ENCODE assay signal across 16 cellular contexts in genomic region chr11:65655570-65656332, GRCh38. TPM values are rescaled to one million over a fixed set of nuclear protein-coding genes. Genes with fewer than 3 reads are reported as not detected.
DNase-seq lines count a peak whose midpoint lies in the region; ATAC-seq and TF ChIP-seq lines count a peak whose summit lies in the region.
"Had no signal": no experiment of that assay in that cellular context is flagged by ENCODE, and none has a peak within 500 bp of the region (broad histone marks: within the 10 kb centered on the region; RNA-seq: fewer than 3 reads in every experiment).

No MANE protein-coding gene starts in this region.

- peak; percentile 21 for DNase-seq in activated T-cell treated with anti-CD3 and anti-CD28 coated beads, Interleukin-2, amount 50 U/mL, for 1 hour
- DNase-seq in activated T-cell treated with anti-CD3 and anti-CD28 coated beads, Interleukin-2, amount 50 U/mL, for 4 hours: no peak
- DNase-seq in stimulated activated effector memory CD8-positive, alpha-beta T cell treated with anti-CD3 and anti-CD28 coated beads, Interleukin-12 subunit alpha, Interleukin-12 subunit beta, amount 100 ng/mL, for 72 hours (ENCODE audit: low spot score in 2 of 2): no peak
- DNase-seq in WERI-Rb-1 (no peak), MM.1S (no peak), tibial nerve (ENCODE audit: low spot score in 2 of 2) (no peak)
- DNase-seq: dorsolateral prefrontal cortex, left ventricle myocardium inferior, NCI-H1930, NCI-H526, nephron progenitor cell, retina, SK-N-SH had no signal

- no peaks in the 10 kb centered on the region for H3K9me2 ChIP-seq in MM.1S (replicated peaks; ENCODE audit: insufficient read depth, low read length)
- H3K9me2 ChIP-seq: SK-N-SH had no signal

- H3K36me3 Mint-ChIP-seq in activated T-cell treated with anti-CD3 and anti-CD28 coated beads, Interleukin-2, amount 50 U/mL, for 4 hours (ENCODE audit: insufficient read depth): peaks cover 46% of the 10 kb centered on the region
- peaks cover 97% of the 10 kb centered on the region for H3K36me3 Mint-ChIP-seq in dendritic cell treated with granulocyte-macrophage colony-stimulating factor and Interleukin-4, amounts not matched to agents 40 ng/mL and 50 ng/mL, for 4 days (ENCODE audit: low read depth)
- H3K36me3 Mint-ChIP-seq in stimulated activated effector memory CD8-positive, alpha-beta T cell treated with anti-CD3 and anti-CD28 coated beads, Interleukin-12 subunit alpha, Interleukin-12 subunit beta, amount 100 ng/mL, for 72 hours: peaks cover 100% of the 10 kb centered on the region

- H3K9ac ChIP-seq in MM.1S (ENCODE audit: low read length): no peak overlapping the region
- H3K9ac ChIP-seq: SK-N-SH had no signal

- intact Hi-C loops in dendritic cell treated with granulocyte-macrophage colony-stimulating factor and Interleukin-4, amounts not matched to agents 40 ng/mL and 50 ng/mL, for 4 days (cut with micrococcal nuclease): no loop called here

- H3K27me3 ChIP-seq in WERI-Rb-1 (ENCODE audit: insufficient read depth, low read depth, severe bottlenecking): no peaks in the 10 kb centered on the region
- H3K27me3 ChIP-seq in MM.1S (replicated peaks; ENCODE audit: insufficient read depth, low read length): no peaks in the 10 kb centered on the region
- H3K27me3 ChIP-seq in tibial nerve: no peaks in the 10 kb centered on the region
- H3K27me3 ChIP-seq: dorsolateral prefrontal cortex had no signal

- peak overlapping the region; percentile 96 for H3K27ac Mint-ChIP-seq in dendritic cell treated with granulocyte-macrophage colony-stimulating factor and Interleukin-4, amounts not matched to agents 40 ng/mL and 50 ng/mL, for 4 days
- peak overlapping the region; percentile 92 for H3K27ac Mint-ChIP-seq in stimulated activated effector memory CD8-positive, alpha-beta T cell treated with anti-CD3 and anti-CD28 coated beads, Interleukin-12 subunit alpha, Interleukin-12 subunit beta, amount 100 ng/mL, for 72 hours
- H3K27ac Mint-ChIP-seq: nephron progenitor cell had no signal

- H3K9me3 ChIP-seq in WERI-Rb-1 (ENCODE audit: severe bottlenecking) (no peaks in the 10 kb centered on the region), MM.1S (replicated peaks; ENCODE audit: insufficient read depth, low read length) (no peaks in the 10 kb centered on the region), tibial nerve (no peaks in the 10 kb centered on the region)
- H3K9me3 ChIP-seq: left ventricle myocardium inferior, SK-N-SH, thoracic aorta had no signal

- no peaks in the 10 kb centered on the region for H4K20me1 ChIP-seq in MM.1S (ENCODE audit: insufficient read depth, low read length)

- peaks cover 81% of the 10 kb centered on the region for H3K36me3 ChIP-seq in WERI-Rb-1
- H3K36me3 ChIP-seq in MM.1S (replicated peaks; ENCODE audit: insufficient read depth, low read length): 0 out of 2 replicates have a peak, but pooled peaks cover 5% of the 10 kb centered on the region
- H3K36me3 ChIP-seq in tibial nerve: peaks cover 0 to 78% (median 49%) of the 10 kb centered on the region in 3 donors

- peaks cover 31% of the 10 kb centered on the region for H3F3A ChIP-seq in MM.1S (ENCODE audit: insufficient read depth, low read length)

- H3K4me1 Mint-ChIP-seq in activated T-cell treated with anti-CD3 and anti-CD28 coated beads, Interleukin-2, amount 50 U/mL, for 4 hours (ENCODE audit: low read depth): peaks cover 62% of the 10 kb centered on the region
- peaks cover 85% of the 10 kb centered on the region for H3K4me1 Mint-ChIP-seq in dendritic cell treated with granulocyte-macrophage colony-stimulating factor and Interleukin-4, amounts not matched to agents 40 ng/mL and 50 ng/mL, for 4 days (ENCODE audit: low read depth)
- H3K4me1 Mint-ChIP-seq in stimulated activated effector memory CD8-positive, alpha-beta T cell treated with anti-CD3 and anti-CD28 coated beads, Interleukin-12 subunit alpha, Interleukin-12 subunit beta, amount 100 ng/mL, for 72 hours: peaks cover 90% of the 10 kb centered on the region

- TF ChIP-seq CTCF in VCaP (conservative IDR thresholded peaks at IDR 0.05) (no peak), WERI-Rb-1 (IDR thresholded peaks at IDR 0.05; ENCODE audit: low read depth, low read length) (no peak), MM.1S (IDR thresholded peaks at IDR 0.05; ENCODE audit: low read length) (no peak), tibial nerve (IDR thresholded peaks at IDR 0.05) (no peak)

- H3K4me3 Mint-ChIP-seq in activated T-cell treated with anti-CD3 and anti-CD28 coated beads, Interleukin-2, amount 50 U/mL, for 4 hours: no peak overlapping the region
- H3K4me3 Mint-ChIP-seq in dendritic cell treated with granulocyte-macrophage colony-stimulating factor and Interleukin-4, amounts not matched to agents 40 ng/mL and 50 ng/mL, for 4 days: no peak overlapping the region
- no peak overlapping the region for H3K4me3 Mint-ChIP-seq in stimulated activated effector memory CD8-positive, alpha-beta T cell treated with anti-CD3 and anti-CD28 coated beads, Interleukin-12 subunit alpha, Interleukin-12 subunit beta, amount 100 ng/mL, for 72 hours
- H3K4me3 Mint-ChIP-seq: nephron progenitor cell had no signal

- TF ChIP-seq POLR2A in tibial nerve (IDR thresholded peaks at IDR 0.05): no peak

- H3K9me3 Mint-ChIP-seq in activated T-cell treated with anti-CD3 and anti-CD28 coated beads, Interleukin-2, amount 50 U/mL, for 4 hours: no peaks in the 10 kb centered on the region
- H3K9me3 Mint-ChIP-seq in dendritic cell treated with granulocyte-macrophage colony-stimulating factor and Interleukin-4, amounts not matched to agents 40 ng/mL and 50 ng/mL, for 4 days: no peaks in the 10 kb centered on the region
- H3K9me3 Mint-ChIP-seq in stimulated activated effector memory CD8-positive, alpha-beta T cell treated with anti-CD3 and anti-CD28 coated beads, Interleukin-12 subunit alpha, Interleukin-12 subunit beta, amount 100 ng/mL, for 72 hours: no peaks in the 10 kb centered on the region
- H3K9me3 Mint-ChIP-seq: nephron progenitor cell had no signal

- WGBS in tibial nerve, 2 donors: 82 to 83% methylated on average over 16 of the region's 16 CpGs

- H2AFZ ChIP-seq in MM.1S (ENCODE audit: low read length): no peak overlapping the region

- no peaks in the 10 kb centered on the region for H3K27me3 Mint-ChIP-seq in activated T-cell treated with anti-CD3 and anti-CD28 coated beads, Interleukin-2, amount 50 U/mL, for 4 hours (ENCODE audit: low read depth)
- no peaks in the 10 kb centered on the region for H3K27me3 Mint-ChIP-seq in dendritic cell treated with granulocyte-macrophage colony-stimulating factor and Interleukin-4, amounts not matched to agents 40 ng/mL and 50 ng/mL, for 4 days

- H3K4me1 ChIP-seq in MM.1S (ENCODE audit: low read length) (peaks cover 16% of the 10 kb centered on the region), tibial nerve (peaks cover 0 to 46% (median 31%) of the 10 kb centered on the region in 4 donors)

- ATAC-seq in activated T-cell treated with anti-CD3 and anti-CD28 coated beads, Interleukin-2, amount 50 U/mL, for 4 hours: no peak
- ATAC-seq in stimulated activated effector memory CD8-positive, alpha-beta T cell treated with anti-CD3 and anti-CD28 coated beads, Interleukin-12 subunit alpha, Interleukin-12 subunit beta, amount 100 ng/mL, for 72 hours: no peak

- H3K79me2 ChIP-seq in MM.1S (ENCODE audit: low read length): peaks cover 28% of the 10 kb centered on the region

- H3K27ac ChIP-seq in VCaP (peak overlapping the region; percentile 99), WERI-Rb-1 (no peak overlapping the region), MM.1S (ENCODE audit: low read length) (no peak overlapping the region), tibial nerve (no peak overlapping the region)
- H3K27ac ChIP-seq: thoracic aorta had no signal

- no peak overlapping the region for H3K4me2 ChIP-seq in MM.1S (ENCODE audit: low read depth, low read length)
- H3K4me2 ChIP-seq: SK-N-SH had no signal

- no peak overlapping the region for H3K4me3 ChIP-seq in WERI-Rb-1 (ENCODE audit: low read depth, low read length)
- H3K4me3 ChIP-seq in MM.1S (ENCODE audit: low read length): no peak overlapping the region
- no peak overlapping the region for H3K4me3 ChIP-seq in tibial nerve
- H3K4me3 ChIP-seq: dorsolateral prefrontal cortex, left ventricle myocardium inferior, thoracic aorta had no signal

- no peak for TF ChIP-seq EP300 in tibial nerve (IDR thresholded peaks at IDR 0.05)

RNA-seq across cellular contexts. Expression of gene RELA, which starts 7.0 kb away (rescaled TPM):
- 100 to 1,000 TPM; 108 to 118 (median 111) TPM for total RNA-seq in activated T-cell treated with anti-CD3 and anti-CD28 coated beads, Interleukin-2, amount 50 U/mL, for 4 hours
- total RNA-seq in tibial nerve: 10 to 100 TPM; 44.6 to 70.8 (median 51.7) TPM

RNA-seq across cellular contexts. Expression of gene SIPA1, which starts 17.9 kb away (rescaled TPM):
- 100 to 1,000 TPM in 1 of 3 donors, 10 to 100 TPM in 2; 80.0 to 101 (median 95.4) TPM for total RNA-seq in activated T-cell treated with anti-CD3 and anti-CD28 coated beads, Interleukin-2, amount 50 U/mL, for 4 hours
- total RNA-seq in tibial nerve: 100 to 1,000 TPM in 1 of 4 donors, 10 to 100 TPM in 3; 50.2 to 103 (median 65.0) TPM

RNA-seq across cellular contexts. Expression of gene PCNX3, which starts 40.2 kb away (rescaled TPM):
- 10 to 100 TPM; 55.8 to 59.7 (median 59.5) TPM for total RNA-seq in activated T-cell treated with anti-CD3 and anti-CD28 coated beads, Interleukin-2, amount 50 U/mL, for 4 hours
- total RNA-seq in tibial nerve: 10 to 100 TPM; 21.0 to 53.4 (median 29.8) TPM

RNA-seq across cellular contexts. Expression of gene MAP3K11, which starts 41.7 kb away (rescaled TPM):
- 10 to 100 TPM; 71.8 to 87.1 (median 74.3) TPM for total RNA-seq in activated T-cell treated with anti-CD3 and anti-CD28 coated beads, Interleukin-2, amount 50 U/mL, for 4 hours
- total RNA-seq in tibial nerve: 100 to 1,000 TPM in 1 of 4 donors, 10 to 100 TPM in 3; 64.2 to 112 (median 83.9) TPM

RNA-seq across cellular contexts. Expression of gene KAT5, which starts 56.3 kb away (rescaled TPM):
- total RNA-seq in activated T-cell treated with anti-CD3 and anti-CD28 coated beads, Interleukin-2, amount 50 U/mL, for 4 hours: 10 to 100 TPM; 81.7 to 96.5 (median 85.1) TPM
- total RNA-seq in tibial nerve: 100 to 1,000 TPM in 1 of 4 donors, 10 to 100 TPM in 3; 68.1 to 118 (median 92.3) TPM
